In genomic region chr4:32454482-32454881, GRCh38 we compare ENCODE assay signal across 20 cellular contexts.
DNase-seq lines count a peak whose midpoint lies in the region; ATAC-seq, FAIRE-seq and TF ChIP-seq lines count a peak whose summit lies in the region.
"Had no signal": no experiment of that assay in that cellular context is flagged by ENCODE, and none has a peak within 500 bp of the region (broad histone marks: within the 10 kb centered on the region; RNA-seq: fewer than 3 reads in every experiment).

No MANE protein-coding gene starts in this region.

- no peaks in the 10 kb centered on the region for H3K4me1 ChIP-seq in MM.1S (ENCODE audit: low read length)
- H3K4me1 ChIP-seq in OCI-LY7 (ENCODE audit: insufficient read depth, low read length, poor library complexity, severe bottlenecking) = no peaks in the 10 kb centered on the region
- no peaks in the 10 kb centered on the region for H3K4me1 ChIP-seq in GM12878 (ENCODE audit: control insufficient read depth, insufficient read depth, low read length)
- H3K4me1 ChIP-seq in breast epithelium = no peaks in the 10 kb centered on the region
- H3K4me1 ChIP-seq: A549 had no signal

- TF ChIP-seq POLR2A in GM12878 (IDR thresholded peaks at IDR 0.05; ENCODE audit: low read depth, low read length) = no peak
- no peak for TF ChIP-seq POLR2A in breast epithelium (IDR thresholded peaks at IDR 0.05)

- in situ Hi-C loops in GM12878 (cut with MboI) = no loop called here

- H3K36me3 ChIP-seq in MM.1S (replicated peaks; ENCODE audit: insufficient read depth, low read length) (no peaks in the 10 kb centered on the region), OCI-LY7 (ENCODE audit: insufficient read depth, low read length) (no peaks in the 10 kb centered on the region), GM12878 (ENCODE audit: control insufficient read depth in 2 of 2, insufficient read depth in 2 of 2, low read length in 1 of 2) (no peaks in the 10 kb centered on the region), breast epithelium (no peaks in the 10 kb centered on the region)

- SMC1A ChIA-PET in GM12878 (lab: Charles Lee; ENCODE audit: uncharacterized antibody, unreplicated experiment) = interaction anchor here (1.7 kb wide), 1 partner anchor 10 kb away, joined by 5 read pairs; no protein-coding TSS in a partner anchor

- H3F3A ChIP-seq in MM.1S (ENCODE audit: insufficient read depth, low read length) = no peaks in the 10 kb centered on the region

- no peak overlapping the region for H3K4me2 ChIP-seq in MM.1S (ENCODE audit: low read depth, low read length)
- H3K4me2 ChIP-seq in OCI-LY7 (ENCODE audit: low read length) = no peak overlapping the region
- H3K4me2 ChIP-seq in GM12878 (ENCODE audit: control insufficient read depth, insufficient read depth) = no peak overlapping the region
- H3K4me2 ChIP-seq: A549, GM23338 had no signal

- H3K9me2 ChIP-seq in MM.1S (replicated peaks; ENCODE audit: insufficient read depth, low read length) (no peaks in the 10 kb centered on the region), OCI-LY7 (ENCODE audit: insufficient read depth, low read length) (no peaks in the 10 kb centered on the region)

- WGBS in GM12878 (ENCODE audit: insufficient coverage, insufficient replicate concordance, low lambda C conversion rate, missing lambda C conversion rate) = 17% methylated on average over 1 of the region's 1 CpG

- H3K27ac ChIP-seq in MM.1S (ENCODE audit: low read length) (no peak overlapping the region), OCI-LY7 (ENCODE audit: low read depth, low read length, poor library complexity, severe bottlenecking) (no peak overlapping the region), GM12878 (ENCODE audit: control insufficient read depth, insufficient read depth) (no peak overlapping the region), breast epithelium (no peak overlapping the region)
- H3K27ac ChIP-seq: A549 had no signal

- CTCF ChIA-PET in OCI-LY7 (lab: Charles Lee; ENCODE audit: unreplicated experiment) (no interaction called here), GM12878 (lab: Yijun Ruan, JAX) (interaction anchor here (0.9 kb wide), 1 partner anchor 10 kb away, joined by 3 read pairs; no protein-coding TSS in a partner anchor)

- intact Hi-C loops in OCI-LY7 (cut with micrococcal nuclease; ENCODE audit: unreplicated experiment) (no loop called here), GM12878 (cut with micrococcal nuclease; ENCODE audit: unreplicated experiment) (no loop called here), posterior vena cava (cut with DNase I) (no loop called here), breast epithelium (cut with DNase I; ENCODE audit: low total_unique reads) (no loop called here)

- BruUV-seq in OCI-LY7 (replicated peaks; lab: Mats Ljungman, UMichigan) (no TSS peak), GM12878 (replicated peaks; lab: Mats Ljungman, UMichigan) (no TSS peak)

- H2AFZ ChIP-seq in MM.1S (ENCODE audit: low read length) (no peak overlapping the region), OCI-LY7 (ENCODE audit: low read length) (peak overlapping the region; percentile 82), GM12878 (ENCODE audit: control insufficient read depth, low read depth, low read length) (no peak overlapping the region)
- H2AFZ ChIP-seq: GM23338 had no signal

- DNase-seq in MM.1S (peak; percentile 51), OCI-LY7 (ENCODE audit: low spot score) (no peak), GM12878 (ENCODE audit: low read depth, low spot score) (no peak), posterior vena cava (ENCODE audit: low spot score) (no peak), breast epithelium (ENCODE audit: low spot score in 2 of 2) (no peak), NOMO-1 (lab: John Stamatoyannopoulos, UW; ENCODE audit: unreplicated experiment in 2 of 2) (no peak)
- DNase-seq: 8988T; C1 segment of cervical spinal cord; Calu3; CD4-positive, alpha-beta memory T cell; COR-L47; DMS153; DND-41; H9 had no signal

- FAIRE-seq in GM12878 (lab: Jason Lieb, UNC) = no peak
- FAIRE-seq: A549, G401.6, GM12891, GM18507 had no signal

- POLR2A ChIA-PET in OCI-LY7 (lab: Charles Lee) = interaction anchor here (0.9 to 2.1 kb wide), 4 partner anchors 13 to 340 kb away, joined by 3 to 13 read pairs (median 6); no protein-coding TSS in a partner anchor
- POLR2A ChIA-PET in GM12878 (lab: Charles Lee) = no interaction called here

- H3K27me3 ChIP-seq in MM.1S (replicated peaks; ENCODE audit: insufficient read depth, low read length) (no peaks in the 10 kb centered on the region), GM12878 (replicated peaks in 1 of 2; ENCODE audit: control insufficient read depth in 2 of 2, insufficient read depth in 2 of 2, low read length in 1 of 2) (no peaks in the 10 kb centered on the region), breast epithelium (no peaks in the 10 kb centered on the region)

- ATAC-seq in GM12878 = peak; percentile 33; the same call in 1 of the 3 replicates
- ATAC-seq: A549, GM23338, HCT116 had no signal

- RAD21 ChIA-PET in GM12878 (lab: Charles Lee; ENCODE audit: unreplicated experiment) = no interaction called here

- H3K4me3 ChIP-seq in MM.1S (ENCODE audit: low read length) (no peak overlapping the region), OCI-LY7 (ENCODE audit: low read depth, low read length, poor library complexity, severe bottlenecking) (no peak overlapping the region), GM12878 (no peak overlapping the region), breast epithelium (no peak overlapping the region)
- H3K4me3 ChIP-seq: A549, GM23338 had no signal

- no peak for TF ChIP-seq RAD21 in GM12878 (IDR thresholded peaks at IDR 0.05; ENCODE audit: insufficient read depth, low read depth, low read length)

- no peak for TF ChIP-seq CTCF in MM.1S (IDR thresholded peaks at IDR 0.05; ENCODE audit: low read length)
- TF ChIP-seq CTCF in OCI-LY7 (conservative IDR thresholded peaks at IDR 0.05; ENCODE audit: low read length) = no peak
- TF ChIP-seq CTCF in GM12878 (IDR thresholded peaks at IDR 0.05 in 2 of 3, conservative IDR thresholded peaks at IDR 0.05 in 1 of 3; ENCODE audit: control insufficient read depth in 2 of 3, extremely low read depth in 1 of 3, insufficient read depth in 1 of 3, low read depth in 3 of 3, low read length in 3 of 3) = no peak
- no peak for TF ChIP-seq CTCF in breast epithelium (IDR thresholded peaks at IDR 0.05)

- H3K79me2 ChIP-seq in MM.1S (ENCODE audit: low read length) (no peaks in the 10 kb centered on the region), OCI-LY7 (ENCODE audit: insufficient read depth, low read depth, low read length) (no peaks in the 10 kb centered on the region), GM12878 (ENCODE audit: control insufficient read depth, insufficient read depth, low read length) (no peaks in the 10 kb centered on the region)

- H3K9me3 ChIP-seq in MM.1S (replicated peaks; ENCODE audit: insufficient read depth, low read length) (no peaks in the 10 kb centered on the region), OCI-LY7 (ENCODE audit: low read length) (peaks cover 7% of the 10 kb centered on the region; the same call in 1 of the 2 replicates), GM12878 (replicated peaks; ENCODE audit: control insufficient read depth, insufficient read depth, low read length) (no peaks in the 10 kb centered on the region), breast epithelium (no peaks in the 10 kb centered on the region)
- H3K9me3 ChIP-seq: A549 had no signal

- H4K20me1 ChIP-seq in MM.1S (ENCODE audit: insufficient read depth, low read length) (no peaks in the 10 kb centered on the region), OCI-LY7 (ENCODE audit: insufficient read depth, low read length) (no peaks in the 10 kb centered on the region), GM12878 (ENCODE audit: control insufficient read depth, insufficient read depth) (no peaks in the 10 kb centered on the region)

- no peak overlapping the region for H3K9ac ChIP-seq in MM.1S (ENCODE audit: low read length)
- H3K9ac ChIP-seq in GM12878 (ENCODE audit: control insufficient read depth, insufficient read depth, low read length) = no peak overlapping the region

- TF ChIP-seq EP300 in GM12878 (IDR thresholded peaks at IDR 0.05; ENCODE audit: borderline replicate concordance in 1 of 2, control insufficient read depth in 1 of 2, low read depth in 2 of 2, low read length in 2 of 2) = no peak

TF ChIP-seq in GM12878, 131 proteins besides CTCF, POLR2A, EP300 and RAD21:
- TF ChIP-seq STAT3 (IDR thresholded peaks at IDR 0.05; ENCODE audit: low read depth, low read length) = no peak
- no peak for TF ChIP-seq IKZF2 (IDR thresholded peaks at IDR 0.05)
- no peak for TF ChIP-seq RUNX3 (IDR thresholded peaks at IDR 0.05; ENCODE audit: low read length)
